ENCODE assay signal across 16 cellular contexts in the genomic region with DNA sequence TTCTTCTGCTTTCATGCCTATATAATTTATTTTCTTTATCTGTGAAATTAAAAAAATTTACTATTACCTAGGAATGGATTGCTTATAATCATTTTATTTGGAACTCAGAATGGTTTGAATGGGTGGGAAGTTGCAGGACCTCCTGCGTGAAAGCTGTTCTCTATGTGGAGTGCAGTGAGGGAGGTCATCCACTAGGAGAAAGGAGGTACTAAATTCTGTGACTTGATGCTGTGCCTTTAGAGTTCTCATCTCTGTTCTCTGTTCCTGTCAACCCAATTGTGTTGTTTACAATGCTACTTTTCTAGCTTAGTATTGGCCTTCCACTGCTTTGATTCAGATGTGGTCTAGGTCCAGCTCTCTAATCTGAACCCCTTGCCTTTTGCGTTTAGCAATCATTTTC.
DNase-seq lines count a peak whose midpoint lies in the region; ATAC-seq and TF ChIP-seq lines count a peak whose summit lies in the region.
"Had no signal": no experiment of that assay in that cellular context is flagged by ENCODE, and none has a peak within 500 bp of the region (broad histone marks: within the 10 kb centered on the region; RNA-seq: fewer than 3 reads in every experiment).

No MANE protein-coding gene starts in this region.

- H3K4me3 Mint-ChIP-seq in natural killer cell: no peak overlapping the region
- no peak overlapping the region for H3K4me3 Mint-ChIP-seq in natural killer cell treated with Interleukin-12 subunit alpha and Interleukin-12 subunit beta and Interleukin-15 and Interleukin-18, amount 100 ng/mL, for 72 hours
- H3K4me3 Mint-ChIP-seq: stimulated activated naive CD8-positive, alpha-beta T cell treated with anti-CD3 and anti-CD28 coated beads, Interleukin-15, Interleukin-2, amounts not matched to agents 100 ng/mL and 50 ng/mL, for 24 hours had no signal

- peaks cover 0 to 5% of the 10 kb centered on the region in 2 donors for H3K4me1 Mint-ChIP-seq in natural killer cell
- H3K4me1 Mint-ChIP-seq in natural killer cell treated with Interleukin-12 subunit alpha and Interleukin-12 subunit beta and Interleukin-15 and Interleukin-18, amount 100 ng/mL, for 72 hours (ENCODE audit: low read depth in 2 of 2): no peaks in the 10 kb centered on the region

- H3K27ac ChIP-seq in WERI-Rb-1: no peak overlapping the region
- no peak overlapping the region for H3K27ac ChIP-seq in foreskin keratinocyte
- H3K27ac ChIP-seq: vagina had no signal

- TF ChIP-seq CTCF in natural killer cell (IDR thresholded peaks at IDR 0.05): no peak
- peak; percentile 42; the same call in 1 of the 2 replicates for TF ChIP-seq CTCF in WERI-Rb-1 (IDR thresholded peaks at IDR 0.05; ENCODE audit: low read depth, low read length)
- peak; percentile 23 for TF ChIP-seq CTCF in foreskin keratinocyte (conservative IDR thresholded peaks at IDR 0.05)

- H3K9me3 Mint-ChIP-seq in natural killer cell: no peaks in the 10 kb centered on the region
- H3K9me3 Mint-ChIP-seq in natural killer cell treated with Interleukin-12 subunit alpha and Interleukin-12 subunit beta and Interleukin-15 and Interleukin-18, amount 100 ng/mL, for 72 hours: no peaks in the 10 kb centered on the region
- H3K9me3 Mint-ChIP-seq: stimulated activated naive CD8-positive, alpha-beta T cell treated with anti-CD3 and anti-CD28 coated beads, Interleukin-15, Interleukin-2, amounts not matched to agents 100 ng/mL and 50 ng/mL, for 24 hours had no signal

- H3K27ac Mint-ChIP-seq in natural killer cell: no peak overlapping the region
- H3K27ac Mint-ChIP-seq in natural killer cell treated with Interleukin-12 subunit alpha and Interleukin-12 subunit beta and Interleukin-15 and Interleukin-18, amount 100 ng/mL, for 72 hours: no peak overlapping the region
- H3K27ac Mint-ChIP-seq: stimulated activated naive CD8-positive, alpha-beta T cell treated with anti-CD3 and anti-CD28 coated beads, Interleukin-15, Interleukin-2, amounts not matched to agents 100 ng/mL and 50 ng/mL, for 24 hours had no signal

- intact Hi-C loops in natural killer cell (cut with micrococcal nuclease): no loop called here

- H3K36me3 ChIP-seq in WERI-Rb-1: no peaks in the 10 kb centered on the region
- H3K36me3 ChIP-seq: MG63, vagina had no signal

- no peaks in the 10 kb centered on the region for H3K4me1 ChIP-seq in foreskin keratinocyte
- H3K4me1 ChIP-seq: vagina had no signal

- H3K27me3 ChIP-seq in WERI-Rb-1 (ENCODE audit: insufficient read depth, low read depth, severe bottlenecking): no peaks in the 10 kb centered on the region
- no peaks in the 10 kb centered on the region for H3K27me3 ChIP-seq in foreskin keratinocyte
- H3K27me3 ChIP-seq: MG63, vagina had no signal

- peaks cover 5 to 7% of the 10 kb centered on the region in 2 donors for H3K27me3 Mint-ChIP-seq in natural killer cell (ENCODE audit: low read depth in 2 of 2)
- peaks cover 7 to 10% of the 10 kb centered on the region in 2 donors for H3K27me3 Mint-ChIP-seq in natural killer cell treated with Interleukin-12 subunit alpha and Interleukin-12 subunit beta and Interleukin-15 and Interleukin-18, amount 100 ng/mL, for 72 hours
- H3K27me3 Mint-ChIP-seq: stimulated activated naive CD8-positive, alpha-beta T cell treated with anti-CD3 and anti-CD28 coated beads, Interleukin-15, Interleukin-2, amounts not matched to agents 100 ng/mL and 50 ng/mL, for 24 hours had no signal

- no peak overlapping the region for H3K4me3 ChIP-seq in WERI-Rb-1 (ENCODE audit: low read depth, low read length)
- H3K4me3 ChIP-seq: MG63, vagina had no signal

- H3K36me3 Mint-ChIP-seq in natural killer cell: no peaks in the 10 kb centered on the region
- H3K36me3 Mint-ChIP-seq in natural killer cell treated with Interleukin-12 subunit alpha and Interleukin-12 subunit beta and Interleukin-15 and Interleukin-18, amount 100 ng/mL, for 72 hours: no peaks in the 10 kb centered on the region

- H3K9me3 ChIP-seq in WERI-Rb-1 (ENCODE audit: severe bottlenecking): no peaks in the 10 kb centered on the region
- H3K9me3 ChIP-seq: MG63, vagina had no signal

- ATAC-seq in natural killer cell: peak in 2 of 3 donors; percentile 52 to 65
- ATAC-seq in natural killer cell treated with Interleukin-12 subunit alpha and Interleukin-12 subunit beta and Interleukin-15 and Interleukin-18, amount 100 ng/mL, for 72 hours: no peak
- no peak for ATAC-seq in foreskin keratinocyte
- no peak for ATAC-seq in GM18519 (IDR thresholded peaks at IDR 0.05; ENCODE audit: low FRiP score, unreplicated experiment)
- no peak for ATAC-seq in HG02678 (IDR thresholded peaks at IDR 0.05; ENCODE audit: unreplicated experiment)
- no peak for ATAC-seq in HG03457 (IDR thresholded peaks at IDR 0.05; ENCODE audit: unreplicated experiment)
- no peak for ATAC-seq in HG03095 (IDR thresholded peaks at IDR 0.05; ENCODE audit: unreplicated experiment)

- no peak for DNase-seq in natural killer cell
- no peak for DNase-seq in natural killer cell treated with Interleukin-12 subunit alpha and Interleukin-12 subunit beta and Interleukin-15 and Interleukin-18, amount 100 ng/mL, for 72 hours (ENCODE audit: low spot score)
- DNase-seq in WERI-Rb-1: no peak
- DNase-seq in foreskin keratinocyte: no peak
- DNase-seq: activated gamma-delta T cell treated with Interleukin-2 at 50 U/mL for 16 hours, foreskin fibroblast, mesenchymal stem cell, MG63, NCI-H2029 treated with DMSO at 0.1 percent for 48 hours, nucleus accumbens had no signal

Comparison
In these comparisons a context has a peak if more than half of its experiments do, and no peak if none do; other contexts are left out.
1. ATAC-seq: peak in natural killer cell (2 of 3); none in natural killer cell treated with Interleukin-12 subunit alpha and Interleukin-12 subunit beta and Interleukin-15 and Interleukin-18, amount 100 ng/mL, for 72 hours (0 of 2), foreskin keratinocyte (single experiment), GM18519 (single experiment), HG02678 (single experiment), HG03457 (single experiment) and HG03095 (single experiment).